In the genomic region with DNA sequence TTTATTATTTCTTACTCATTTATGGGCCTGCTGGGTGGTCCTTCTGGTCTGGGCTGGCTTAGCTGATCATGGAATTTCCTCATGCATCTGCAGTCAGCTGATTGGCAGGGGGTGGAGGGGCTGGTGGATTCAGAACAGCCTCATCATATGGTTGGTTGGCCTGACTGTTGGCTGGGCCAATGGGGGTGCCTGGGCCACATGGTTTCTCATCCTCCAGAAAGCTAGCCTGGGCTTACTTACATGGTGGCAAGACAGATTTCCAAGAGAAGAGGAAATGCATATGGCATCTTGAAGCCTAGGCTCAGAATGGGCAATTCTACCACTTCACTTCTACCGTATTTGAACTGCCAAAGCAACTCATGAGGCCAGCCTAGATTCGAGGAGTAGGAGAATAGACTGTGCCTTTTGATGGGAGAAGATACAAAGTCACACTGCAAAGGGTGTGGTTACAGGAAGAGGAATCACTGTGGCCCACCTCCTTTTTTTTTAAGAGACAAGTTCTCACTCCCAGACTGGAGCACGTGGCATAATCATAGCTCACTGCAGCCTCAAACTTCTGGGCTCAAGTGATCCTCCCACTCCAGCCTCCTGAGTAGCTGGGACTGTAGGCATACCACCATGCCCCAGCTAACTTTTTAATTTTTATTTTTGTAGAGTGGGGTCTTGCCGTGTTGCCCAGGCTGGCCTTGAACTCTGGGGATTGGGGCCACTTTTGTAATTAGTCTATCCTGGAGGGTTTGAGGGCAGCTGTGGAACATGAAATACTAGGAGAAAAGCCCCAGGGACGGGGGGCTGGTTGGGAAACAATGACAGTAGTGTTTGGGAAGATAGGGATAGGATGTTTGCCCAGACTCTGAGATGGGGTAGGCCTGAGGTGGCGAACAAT, we compare ENCODE assay signal across 10 cellular contexts. TPM values are rescaled to one million over a fixed set of nuclear protein-coding genes. Genes with fewer than 3 reads are reported as not detected.
A peak's percentile ranks its signal among the peaks of the same experiment; 100 is the strongest.
DNase-seq lines count a peak whose midpoint lies in the region; ATAC-seq, FAIRE-seq and TF ChIP-seq lines count a peak whose summit lies in the region.
"Had no signal": no experiment of that assay in that cellular context is flagged by ENCODE, and none has a peak within 500 bp of the region (broad histone marks: within the 10 kb centered on the region; RNA-seq: fewer than 3 reads in every experiment).

No MANE protein-coding gene starts in this region.

- peaks cover 3% of the 10 kb centered on the region for H3K27me3 Mint-ChIP-seq in astrocyte (ENCODE audit: low read depth, unreplicated experiment)
- no peaks in the 10 kb centered on the region for H3K27me3 Mint-ChIP-seq in naive thymus-derived CD4-positive, alpha-beta T cell

- no peak for FAIRE-seq in astrocyte (lab: Jason Lieb, UNC)

- H3K27me3 ChIP-seq in heart right ventricle (no peaks in the 10 kb centered on the region), astrocyte (ENCODE audit: insufficient read depth, low read length) (no peaks in the 10 kb centered on the region), mucosa of rectum (ENCODE audit: control insufficient read depth in 2 of 2, insufficient read depth in 2 of 2, low read length in 2 of 2) (no peaks in the 10 kb centered on the region), upper lobe of right lung (no peaks in the 10 kb centered on the region)
- H3K27me3 ChIP-seq in naive thymus-derived CD4-positive, alpha-beta T cell (ENCODE audit: control insufficient read depth in 2 of 2, insufficient read depth in 2 of 2, low read length in 2 of 2) = no peaks in the 10 kb centered on the region

- POLR2A ChIA-PET in naive thymus-derived CD4-positive, alpha-beta T cell (lab: Charles Lee) = no interaction called here

- ATAC-seq in heart right ventricle (no peak), Right ventricle myocardium superior (ENCODE audit: poor library complexity) (no peak), upper lobe of right lung (no peak), left colon (no peak)
- ATAC-seq in naive thymus-derived CD4-positive, alpha-beta T cell = no peak

- peaks cover 16% of the 10 kb centered on the region for H3K4me1 Mint-ChIP-seq in astrocyte (ENCODE audit: low read depth, unreplicated experiment)
- peaks cover 19 to 66% (median 41%) of the 10 kb centered on the region in 7 donors for H3K4me1 Mint-ChIP-seq in naive thymus-derived CD4-positive, alpha-beta T cell

- H3K4me2 ChIP-seq in astrocyte (ENCODE audit: low read length) = peak overlapping the region; percentile 78

- H4K20me1 ChIP-seq in astrocyte (ENCODE audit: insufficient read depth, low read length) = no peaks in the 10 kb centered on the region

- no peak overlapping the region for H3K27ac Mint-ChIP-seq in astrocyte (ENCODE audit: unreplicated experiment)
- H3K27ac Mint-ChIP-seq in naive thymus-derived CD4-positive, alpha-beta T cell = peak overlapping the region in 1 of 9 donors; percentile 74

- H3K36me3 Mint-ChIP-seq in astrocyte (ENCODE audit: low read depth, unreplicated experiment) = peaks cover 2% of the 10 kb centered on the region
- H3K36me3 Mint-ChIP-seq in naive thymus-derived CD4-positive, alpha-beta T cell = peaks cover 0 to 4% (median 0%) of the 10 kb centered on the region in 5 donors

- no peak overlapping the region for H3K4me3 Mint-ChIP-seq in astrocyte (ENCODE audit: unreplicated experiment)
- no peak overlapping the region for H3K4me3 Mint-ChIP-seq in naive thymus-derived CD4-positive, alpha-beta T cell

- H3K4me1 ChIP-seq in heart right ventricle = peaks cover 13 to 82% (median 58%) of the 10 kb centered on the region in 9 donors
- peaks cover 40% of the 10 kb centered on the region for H3K4me1 ChIP-seq in astrocyte (ENCODE audit: insufficient read depth, low read length)
- peaks cover 19 to 21% of the 10 kb centered on the region in 2 donors for H3K4me1 ChIP-seq in mucosa of rectum (ENCODE audit: control insufficient read depth in 2 of 2, insufficient read depth in 2 of 2, low read length in 2 of 2)
- peaks cover 42% of the 10 kb centered on the region for H3K4me1 ChIP-seq in upper lobe of right lung
- no peaks in the 10 kb centered on the region for H3K4me1 ChIP-seq in naive thymus-derived CD4-positive, alpha-beta T cell (ENCODE audit: control insufficient read depth in 2 of 2, insufficient read depth in 2 of 2, low read length in 2 of 2)

- CTCF ChIA-PET in naive thymus-derived CD4-positive, alpha-beta T cell (lab: Charles Lee) = no interaction called here

- 57 to 58% methylated on average over 6 of the region's 6 CpGs for WGBS in heart right ventricle, 2 donors

- H2AFZ ChIP-seq in astrocyte (ENCODE audit: low read depth, low read length) = no peak overlapping the region

- no peak for TF ChIP-seq CTCF in heart right ventricle (IDR thresholded peaks at IDR 0.05)
- TF ChIP-seq CTCF in astrocyte (IDR thresholded peaks at IDR 0.05; ENCODE audit: insufficient read depth, low read depth, low read length) = no peak
- no peak for TF ChIP-seq CTCF in upper lobe of right lung (IDR thresholded peaks at IDR 0.05)

- H3K36me3 ChIP-seq in heart right ventricle (no peaks in the 10 kb centered on the region), astrocyte (ENCODE audit: insufficient read depth, low read length) (no peaks in the 10 kb centered on the region), mucosa of rectum (ENCODE audit: control insufficient read depth in 2 of 2, insufficient read depth in 2 of 2, low read length in 2 of 2) (no peaks in the 10 kb centered on the region), upper lobe of right lung (no peaks in the 10 kb centered on the region)
- no peaks in the 10 kb centered on the region for H3K36me3 ChIP-seq in naive thymus-derived CD4-positive, alpha-beta T cell (ENCODE audit: control insufficient read depth in 2 of 3, insufficient read depth in 3 of 3, low read length in 3 of 3)

- H3K9me3 ChIP-seq in heart right ventricle (no peaks in the 10 kb centered on the region), astrocyte (ENCODE audit: insufficient read depth, low read depth, low read length) (no peaks in the 10 kb centered on the region), mucosa of rectum (ENCODE audit: control insufficient read depth in 2 of 2, low read length in 2 of 2) (no peaks in the 10 kb centered on the region), upper lobe of right lung (no peaks in the 10 kb centered on the region)
- H3K9me3 ChIP-seq in naive thymus-derived CD4-positive, alpha-beta T cell (ENCODE audit: control insufficient read depth in 2 of 3, low read length in 3 of 3) = no peaks in the 10 kb centered on the region

- H3K4me3 ChIP-seq in heart right ventricle (no peak overlapping the region), astrocyte (ENCODE audit: insufficient read depth, low read depth, low read length) (no peak overlapping the region), mucosa of rectum (ENCODE audit: low read length in 2 of 2) (no peak overlapping the region), upper lobe of right lung (no peak overlapping the region)
- no peak overlapping the region for H3K4me3 ChIP-seq in naive thymus-derived CD4-positive, alpha-beta T cell (ENCODE audit: low read length)

- peaks cover 6% of the 10 kb centered on the region for H3K9me3 Mint-ChIP-seq in astrocyte (ENCODE audit: unreplicated experiment)
- H3K9me3 Mint-ChIP-seq in naive thymus-derived CD4-positive, alpha-beta T cell = peaks cover 0 to 4% (median 0%) of the 10 kb centered on the region in 11 donors

- H3K27ac ChIP-seq in heart right ventricle (peak overlapping the region; percentile 64 to 91 (median 83)), astrocyte (ENCODE audit: low read depth, low read length) (peak overlapping the region; percentile 78), mucosa of rectum (ENCODE audit: low read depth in 2 of 2, low read length in 2 of 2) (peak overlapping the region; percentile 44 to 54), upper lobe of right lung (peak overlapping the region; percentile 78)
- H3K27ac ChIP-seq in naive thymus-derived CD4-positive, alpha-beta T cell (ENCODE audit: low read depth, low read length) = no peak overlapping the region

- intact Hi-C loops in heart right ventricle (cut with DNase I) (loop anchor here in 2 of 10 donors (5.0 to 10.0 kb wide), 2 partner anchors 46 to 178 kb away; partner anchors contain the start of genes PANK2 (in 1 of the 2) and RNF24 (in 1 of the 2)), Right ventricle myocardium superior (cut with DNase I) (loop anchor here (10.0 kb wide), 1 partner anchor 128 kb away; no protein-coding TSS in a partner anchor), upper lobe of right lung (cut with DNase I) (no loop called here), left colon (cut with DNase I, micrococcal nuclease) (no loop called here)
- intact Hi-C loops in naive thymus-derived CD4-positive, alpha-beta T cell (cut with micrococcal nuclease) = no loop called here

- peak overlapping the region; percentile 57 for H3K9ac ChIP-seq in astrocyte (ENCODE audit: low read length)
- H3K9ac ChIP-seq in mucosa of rectum (ENCODE audit: low read depth in 1 of 2, low read length in 2 of 2) = no peak overlapping the region

- no peak for DNase-seq in heart right ventricle
- DNase-seq in Right ventricle myocardium superior = no peak
- no peak for DNase-seq in astrocyte (ENCODE audit: low read depth)
- no peak for DNase-seq in upper lobe of right lung
- DNase-seq in left colon = no peak
- DNase-seq in superior temporal gyrus (ENCODE audit: extremely low spot score) = no peak
- DNase-seq in naive thymus-derived CD4-positive, alpha-beta T cell = no peak
- DNase-seq: hippocampal formation, NCI-H1092 had no signal

- H3K79me2 ChIP-seq in astrocyte (ENCODE audit: insufficient read depth, low read length) = no peaks in the 10 kb centered on the region

RNA-seq across cellular contexts. Expression of gene RNF24, which starts 47.6 kb away (rescaled TPM):
- 10 to 100 TPM in 1 of 10 donors, 1 to 10 TPM in 9; 2.9 to 12.9 (median 5.0) TPM for total RNA-seq in heart right ventricle
- 1 to 10 TPM; 2.1 to 4.2 TPM for polyA plus RNA-seq in heart right ventricle
- 4.8 TPM for total RNA-seq in Right ventricle myocardium superior
- 17.4 and 19.0 TPM in 2 replicates for total RNA-seq in astrocyte
- total RNA-seq in upper lobe of right lung = 24.5 TPM
- 1 to 10 TPM; 2.9 to 5.6 TPM for total RNA-seq in left colon
- 10 to 100 TPM in 4 of 5 experiments, 1 to 10 TPM in 1; 6.8 to 22.5 (median 19.4) TPM for total RNA-seq in naive thymus-derived CD4-positive, alpha-beta T cell
- polyA plus RNA-seq in naive thymus-derived CD4-positive, alpha-beta T cell = 10 to 100 TPM in 1 of 2 donors, 1 to 10 TPM in 1; 9.1 to 12.2 TPM
